Comparison of ENCODE assay signal across 12 cellular contexts in the genomic region with DNA sequence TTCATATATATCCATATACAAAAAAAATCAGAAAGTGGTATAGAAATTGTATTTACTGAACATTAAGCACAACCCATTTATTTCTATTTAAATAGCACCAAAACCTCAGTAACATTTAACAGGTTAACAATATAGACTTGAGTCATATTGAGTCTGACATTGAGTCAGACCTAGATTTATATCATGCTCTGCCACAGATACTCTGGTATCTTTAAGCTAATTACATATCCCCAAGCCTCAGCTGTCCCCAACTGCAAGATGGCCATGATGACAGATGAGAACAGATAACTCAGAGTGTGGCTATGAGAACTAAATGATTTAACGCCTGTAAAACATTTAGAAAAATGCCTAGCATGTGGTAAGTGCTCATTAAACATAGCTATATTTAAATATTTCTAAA. TPM values are rescaled to one million over a fixed set of nuclear protein-coding genes. Genes with fewer than 3 reads are reported as not detected.
DNase-seq lines count a peak whose midpoint lies in the region; ATAC-seq and TF ChIP-seq lines count a peak whose summit lies in the region.
"Had no signal": no experiment of that assay in that cellular context is flagged by ENCODE, and none has a peak within 500 bp of the region (broad histone marks: within the 10 kb centered on the region; RNA-seq: fewer than 3 reads in every experiment).

No MANE protein-coding gene starts in this region.

- WGBS in esophagus muscularis mucosa, result 86% methylated on average over 1 of the region's 1 CpG

- H3K9me3 ChIP-seq in esophagus muscularis mucosa, result no peaks in the 10 kb centered on the region
- H3K9me3 ChIP-seq in ascending aorta, result no peaks in the 10 kb centered on the region

- intact Hi-C loops in esophagus muscularis mucosa (cut with DNase I), result no loop called here
- intact Hi-C loops in ascending aorta (cut with DNase I), result no loop called here

- H3K27ac ChIP-seq in esophagus muscularis mucosa (replicated peaks in 1 of 4) (no peak overlapping the region), ascending aorta (no peak overlapping the region)
- H3K27ac ChIP-seq: C4-2B had no signal

- no peak overlapping the region for H3K4me3 ChIP-seq in esophagus muscularis mucosa
- H3K4me3 ChIP-seq in ascending aorta, result no peak overlapping the region

- H3K27ac Mint-ChIP-seq in stimulated activated naive CD8-positive, alpha-beta T cell treated with anti-CD3 and anti-CD28 coated beads, Interleukin-15, Interleukin-2, amounts not matched to agents 100 ng/mL and 50 ng/mL, for 24 hours, result no peak overlapping the region
- H3K27ac Mint-ChIP-seq: endodermal cell had no signal

- TF ChIP-seq EP300 in esophagus muscularis mucosa (IDR thresholded peaks at IDR 0.05), result no peak

- H3K27me3 Mint-ChIP-seq in stimulated activated naive CD8-positive, alpha-beta T cell treated with anti-CD3 and anti-CD28 coated beads, Interleukin-15, Interleukin-2, amounts not matched to agents 100 ng/mL and 50 ng/mL, for 24 hours, result no peaks in the 10 kb centered on the region

- H3K36me3 Mint-ChIP-seq in stimulated activated naive CD8-positive, alpha-beta T cell treated with anti-CD3 and anti-CD28 coated beads, Interleukin-15, Interleukin-2, amounts not matched to agents 100 ng/mL and 50 ng/mL, for 24 hours (ENCODE audit: low read depth), result no peaks in the 10 kb centered on the region
- H3K36me3 Mint-ChIP-seq: immature natural killer cell had no signal

- peak; percentile 39 for DNase-seq in stimulated activated CD4-positive, alpha-beta T cell treated with anti-CD3 and anti-CD28 coated beads, Interleukin-1b, Interleukin-23, amount 100 ng/mL, for 48 hours
- DNase-seq in stimulated activated CD4-positive, alpha-beta T cell treated with anti-CD3 and anti-CD28 coated beads, Interleukin-4, amount 100 ng/mL, for 4 hours, result no peak
- DNase-seq in esophagus muscularis mucosa (ENCODE audit: extremely low spot score), result no peak
- no peak for DNase-seq in ascending aorta (ENCODE audit: low spot score in 2 of 2)
- no peak for DNase-seq in NCI-H524 treated with DMSO at 0.1 percent for 48 hours (lab: John Stamatoyannopoulos, UW)
- DNase-seq: endodermal cell had no signal

- no peaks in the 10 kb centered on the region for H3K4me1 Mint-ChIP-seq in stimulated activated naive CD8-positive, alpha-beta T cell treated with anti-CD3 and anti-CD28 coated beads, Interleukin-15, Interleukin-2, amounts not matched to agents 100 ng/mL and 50 ng/mL, for 24 hours (ENCODE audit: low read depth)

- ATAC-seq in HG02571 (IDR thresholded peaks at IDR 0.05; ENCODE audit: unreplicated experiment) (peak; percentile 64), HG03558 (IDR thresholded peaks at IDR 0.05; ENCODE audit: extremely low read depth, unreplicated experiment) (peak; percentile 57)

- no peak for TF ChIP-seq POLR2A in esophagus muscularis mucosa (IDR thresholded peaks at IDR 0.05; ENCODE audit: low read depth)

- no peaks in the 10 kb centered on the region for H3K27me3 ChIP-seq in esophagus muscularis mucosa
- H3K27me3 ChIP-seq in ascending aorta, result no peaks in the 10 kb centered on the region

- no peak for TF ChIP-seq CTCF in esophagus muscularis mucosa (IDR thresholded peaks at IDR 0.05)
- TF ChIP-seq CTCF in ascending aorta (IDR thresholded peaks at IDR 0.05), result no peak

- H3K36me3 ChIP-seq in esophagus muscularis mucosa (no peaks in the 10 kb centered on the region), ascending aorta (no peaks in the 10 kb centered on the region)

- H3K9me3 Mint-ChIP-seq in stimulated activated naive CD8-positive, alpha-beta T cell treated with anti-CD3 and anti-CD28 coated beads, Interleukin-15, Interleukin-2, amounts not matched to agents 100 ng/mL and 50 ng/mL, for 24 hours, result no peaks in the 10 kb centered on the region
- H3K9me3 Mint-ChIP-seq: endodermal cell, immature natural killer cell had no signal

- H3K4me1 ChIP-seq in esophagus muscularis mucosa (no peaks in the 10 kb centered on the region), ascending aorta (no peaks in the 10 kb centered on the region)

- peak overlapping the region; percentile 43 for H3K4me3 Mint-ChIP-seq in stimulated activated naive CD8-positive, alpha-beta T cell treated with anti-CD3 and anti-CD28 coated beads, Interleukin-15, Interleukin-2, amounts not matched to agents 100 ng/mL and 50 ng/mL, for 24 hours
- H3K4me3 Mint-ChIP-seq: endodermal cell had no signal

RNA-seq across cellular contexts. Expression of gene IFNG, which starts 40.3 kb away (rescaled TPM):
- total RNA-seq in esophagus muscularis mucosa (not detected), ascending aorta (not detected)
- total RNA-seq: endodermal cell, posterior vena cava had no signal
